1 cellular context compared by ENCODE assay signal in the genomic region with DNA sequence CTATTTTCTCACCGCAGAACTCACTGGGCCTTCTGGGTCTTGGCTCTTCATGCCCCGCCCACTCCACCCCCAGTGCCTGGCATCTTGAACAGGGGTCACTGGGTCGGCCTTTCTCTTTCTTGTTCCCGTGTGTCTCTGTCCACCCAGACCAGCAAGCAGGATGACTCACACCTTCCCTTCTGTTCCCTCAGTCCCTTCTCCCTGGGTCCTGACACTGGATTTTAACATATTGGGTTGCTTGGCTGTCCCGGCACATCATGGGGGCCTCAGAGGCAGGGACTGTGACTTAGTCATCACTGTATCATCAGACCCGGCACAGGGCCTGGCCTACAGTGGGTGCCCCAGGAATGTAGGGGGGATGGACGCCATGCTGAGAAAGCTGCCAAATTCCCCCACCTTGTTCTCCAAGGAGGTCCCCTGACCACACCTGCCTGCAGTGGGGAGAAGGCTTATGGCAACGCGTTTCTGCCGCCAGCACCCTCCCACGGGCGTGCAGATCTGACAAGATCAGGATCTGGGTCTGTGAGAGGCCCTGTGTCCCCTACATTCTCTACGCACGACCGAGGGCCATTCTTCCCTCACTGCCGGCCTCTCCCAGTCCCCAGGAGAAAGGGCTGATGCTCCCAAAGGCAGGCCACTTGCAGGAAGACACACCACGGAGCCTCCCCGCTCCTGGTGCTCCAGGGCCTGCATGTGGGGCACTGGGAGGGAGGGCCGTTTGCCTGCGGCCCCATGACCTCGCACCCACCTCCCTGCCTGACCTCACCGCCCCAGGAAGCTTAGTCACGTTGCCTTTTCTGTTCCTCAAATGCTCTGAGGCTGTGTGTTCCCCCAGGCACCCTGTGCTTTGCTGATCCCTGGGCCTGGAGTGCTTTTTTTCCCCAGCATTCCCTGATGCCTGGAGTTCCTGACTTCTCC.
TF ChIP-seq lines count a peak whose summit lies in the region.

No MANE protein-coding gene starts in this region.

TF ChIP-seq in H1, 55 proteins besides CTCF, POLR2A, EP300 and RAD21:
- TF ChIP-seq BRCA1 (IDR thresholded peaks at IDR 0.05; ENCODE audit: low read depth, low read length), result no peak
- TF ChIP-seq JUND (IDR thresholded peaks at IDR 0.05; ENCODE audit: low read length), result peak; percentile 59; the same call in 1 of the 2 replicates
